1 cellular context compared by ENCODE assay signal in genomic region chr9:96009223-96009602, GRCh38.
TF ChIP-seq lines count a peak whose summit lies in the region.

No MANE protein-coding gene starts in this region.

TF ChIP-seq in liver, 16 proteins besides CTCF, POLR2A, EP300 and RAD21:
- TF ChIP-seq, protein P1, sequence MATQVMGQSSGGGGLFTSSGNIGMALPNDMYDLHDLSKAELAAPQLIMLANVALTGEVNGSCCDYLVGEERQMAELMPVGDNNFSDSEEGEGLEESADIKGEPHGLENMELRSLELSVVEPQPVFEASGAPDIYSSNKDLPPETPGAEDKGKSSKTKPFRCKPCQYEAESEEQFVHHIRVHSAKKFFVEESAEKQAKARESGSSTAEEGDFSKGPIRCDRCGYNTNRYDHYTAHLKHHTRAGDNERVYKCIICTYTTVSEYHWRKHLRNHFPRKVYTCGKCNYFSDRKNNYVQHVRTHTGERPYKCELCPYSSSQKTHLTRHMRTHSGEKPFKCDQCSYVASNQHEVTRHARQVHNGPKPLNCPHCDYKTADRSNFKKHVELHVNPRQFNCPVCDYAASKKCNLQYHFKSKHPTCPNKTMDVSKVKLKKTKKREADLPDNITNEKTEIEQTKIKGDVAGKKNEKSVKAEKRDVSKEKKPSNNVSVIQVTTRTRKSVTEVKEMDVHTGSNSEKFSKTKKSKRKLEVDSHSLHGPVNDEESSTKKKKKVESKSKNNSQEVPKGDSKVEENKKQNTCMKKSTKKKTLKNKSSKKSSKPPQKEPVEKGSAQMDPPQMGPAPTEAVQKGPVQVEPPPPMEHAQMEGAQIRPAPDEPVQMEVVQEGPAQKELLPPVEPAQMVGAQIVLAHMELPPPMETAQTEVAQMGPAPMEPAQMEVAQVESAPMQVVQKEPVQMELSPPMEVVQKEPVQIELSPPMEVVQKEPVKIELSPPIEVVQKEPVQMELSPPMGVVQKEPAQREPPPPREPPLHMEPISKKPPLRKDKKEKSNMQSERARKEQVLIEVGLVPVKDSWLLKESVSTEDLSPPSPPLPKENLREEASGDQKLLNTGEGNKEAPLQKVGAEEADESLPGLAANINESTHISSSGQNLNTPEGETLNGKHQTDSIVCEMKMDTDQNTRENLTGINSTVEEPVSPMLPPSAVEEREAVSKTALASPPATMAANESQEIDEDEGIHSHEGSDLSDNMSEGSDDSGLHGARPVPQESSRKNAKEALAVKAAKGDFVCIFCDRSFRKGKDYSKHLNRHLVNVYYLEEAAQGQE (IDR thresholded peaks at IDR 0.05), result no peak
- TF ChIP-seq FOXA1 (IDR thresholded peaks at IDR 0.05) (no peak), ZBTB33 (IDR thresholded peaks at IDR 0.05) (no peak), EGR1 (IDR thresholded peaks at IDR 0.05; ENCODE audit: low read depth in 2 of 2) (no peak), MAX (IDR thresholded peaks at IDR 0.05) (no peak)
